Comparison of ENCODE assay signal across 8 cellular contexts in the genomic region with DNA sequence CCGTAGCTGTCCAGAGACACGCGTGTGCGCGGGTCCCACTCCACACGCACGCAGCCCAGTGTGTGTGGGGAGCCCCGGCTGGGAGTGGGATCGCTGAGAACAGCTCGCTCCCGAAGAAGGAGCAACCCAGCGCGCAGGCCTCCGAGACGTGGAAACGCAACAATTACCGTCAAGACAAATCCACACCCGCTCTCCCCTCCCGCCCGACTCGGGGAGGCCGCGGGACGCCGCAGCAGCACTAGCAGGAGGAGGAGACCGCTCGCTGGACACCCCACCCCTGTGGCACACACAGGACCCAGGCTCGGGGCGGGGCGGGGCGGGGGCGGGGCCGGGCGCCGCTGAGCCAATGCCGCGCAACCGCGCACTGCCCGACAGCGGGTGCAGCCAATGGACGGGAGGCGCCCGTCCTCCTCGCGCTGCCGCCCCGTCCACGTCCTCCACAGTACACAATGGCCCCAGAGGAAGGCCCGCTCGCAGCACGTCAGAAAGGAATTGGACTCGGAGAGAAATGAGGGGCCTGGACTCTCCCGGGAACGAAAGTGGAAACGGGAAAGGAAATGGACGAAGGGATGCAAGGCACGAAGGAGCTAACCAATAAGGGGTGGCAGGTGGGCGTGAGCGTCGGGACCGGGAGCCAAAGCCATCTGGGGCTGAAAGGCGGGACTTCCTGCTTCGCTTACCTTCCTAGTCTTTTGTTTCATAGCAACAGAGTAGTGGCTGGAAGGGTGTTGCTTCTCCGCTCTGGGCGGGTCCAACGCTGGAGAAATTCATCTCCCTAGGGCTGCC. TPM values are rescaled to one million over a fixed set of nuclear protein-coding genes. Genes with fewer than 3 reads are reported as not detected.
DNase-seq lines count a peak whose midpoint lies in the region; TF ChIP-seq lines count a peak whose summit lies in the region.

A gene (minus strand): TSS at position 268 of the 786 bp plus-strand sequence. CDS start 1,435 bp downstream, outside the sequence.

- H4K20me1 ChIP-seq in GM23248 (ENCODE audit: insufficient read depth): 0 out of 2 replicates have a peak, but pooled peaks cover 3% of the 10 kb centered on the region

- peaks cover 41% of the 10 kb centered on the region for H3K36me3 Mint-ChIP-seq in activated T-helper 1 cell treated with anti-CD3 and anti-CD28 coated beads, Interleukin-12 subunit alpha, Interleukin-12 subunit beta, Interleukin-2, Interleukin-4 antibody, amounts not matched to agents 30 ng/mL and 10 ng/mL and 1 ng/mL, durations not matched to agents 14 hours and 24 hours and 36 hours (ENCODE audit: low read depth)

- H3K9ac ChIP-seq in GM23248: peak within 1 kb of the TSS; percentile 96

- H3K27ac ChIP-seq in GM23248 (peak within 1 kb of the TSS; percentile 95), esophagus squamous epithelium (peak within 1 kb of the TSS; percentile 90 to 98 (median 97))

- peaks cover 42% of the 10 kb centered on the region for H3F3A ChIP-seq in GM23248 (ENCODE audit: insufficient read depth)

- peak within 1 kb of the TSS; percentile 99 for H3K4me2 ChIP-seq in GM23248 (ENCODE audit: unreplicated experiment)

- H3K36me3 ChIP-seq in GM23248 (ENCODE audit: low read depth): peaks cover 23% of the 10 kb centered on the region; the same call in 1 of the 2 replicates
- no peaks in the 10 kb centered on the region for H3K36me3 ChIP-seq in esophagus squamous epithelium

- H3K27me3 ChIP-seq in GM23248 (replicated peaks; ENCODE audit: insufficient read depth): no peaks in the 10 kb centered on the region
- no peaks in the 10 kb centered on the region for H3K27me3 ChIP-seq in esophagus squamous epithelium

- no peaks in the 10 kb centered on the region for H3K9me3 Mint-ChIP-seq in activated T-helper 1 cell treated with anti-CD3 and anti-CD28 coated beads, Interleukin-12 subunit alpha, Interleukin-12 subunit beta, Interleukin-2, Interleukin-4 antibody, amounts not matched to agents 30 ng/mL and 10 ng/mL and 1 ng/mL, durations not matched to agents 14 hours and 24 hours and 36 hours

- DNase-seq in DMS79 treated with DMSO at 0.1 percent for 48 hours (lab: John Stamatoyannopoulos, UW) (peak; percentile 98), GM23248 (peak; percentile 99), Kasumi-1 (lab: John Stamatoyannopoulos, UW) (peak; percentile 94 to 95), RPMI7951 (ENCODE audit: low read depth) (peak; percentile 98), esophagus squamous epithelium (lab: John Stamatoyannopoulos, UW) (peak; percentile 66), myocyte (ENCODE audit: low read depth) (peak; percentile 98)
- peak; percentile 80 for DNase-seq in activated T-helper 1 cell treated with anti-CD3 and anti-CD28 coated beads, Interleukin-12 subunit alpha, Interleukin-12 subunit beta, Interleukin-2, Interleukin-4 antibody, amounts not matched to agents 30 ng/mL and 10 ng/mL and 1 ng/mL, durations not matched to agents 14 hours and 24 hours and 36 hours (ENCODE audit: low spot score)
- DNase-seq in stimulated activated CD8-positive, alpha-beta memory T cell treated with anti-CD3 and anti-CD28 coated beads, Interleukin-7, amount 100 ng/mL, for 48 hours (ENCODE audit: extremely low read depth in 1 of 2, low read depth in 1 of 2): peak; percentile 76 to 79

- H3K4me1 ChIP-seq in GM23248 (ENCODE audit: insufficient read depth): peaks cover 35% of the 10 kb centered on the region
- peaks cover 3 to 47% (median 5%) of the 10 kb centered on the region in 3 donors for H3K4me1 ChIP-seq in esophagus squamous epithelium

- in situ Hi-C loops in GM23248 (cut with MboI): no loop called here

- H3K4me3 Mint-ChIP-seq in activated T-helper 1 cell treated with anti-CD3 and anti-CD28 coated beads, Interleukin-12 subunit alpha, Interleukin-12 subunit beta, Interleukin-2, Interleukin-4 antibody, amounts not matched to agents 30 ng/mL and 10 ng/mL and 1 ng/mL, durations not matched to agents 14 hours and 24 hours and 36 hours: peak within 1 kb of the TSS; percentile 100

- no peaks in the 10 kb centered on the region for H3K27me3 Mint-ChIP-seq in activated T-helper 1 cell treated with anti-CD3 and anti-CD28 coated beads, Interleukin-12 subunit alpha, Interleukin-12 subunit beta, Interleukin-2, Interleukin-4 antibody, amounts not matched to agents 30 ng/mL and 10 ng/mL and 1 ng/mL, durations not matched to agents 14 hours and 24 hours and 36 hours (ENCODE audit: insufficient read depth)

- H2AFZ ChIP-seq in GM23248: peak within 1 kb of the TSS; percentile 83

- H3K4me3 ChIP-seq in GM23248 (peak within 1 kb of the TSS; percentile 90), esophagus squamous epithelium (peak within 1 kb of the TSS; percentile 71 to 93 (median 90))

- H3K9me3 ChIP-seq in GM23248 (ENCODE audit: low read depth) (no peaks in the 10 kb centered on the region), esophagus squamous epithelium (no peaks in the 10 kb centered on the region)

- TF ChIP-seq POLR2A in esophagus squamous epithelium (IDR thresholded peaks at IDR 0.05): peak in 3 of 4 donors; percentile 39 to 91 (median 89)

- H3K79me2 ChIP-seq in GM23248 (ENCODE audit: insufficient read depth): peaks cover 63% of the 10 kb centered on the region

- TF ChIP-seq CTCF in esophagus squamous epithelium (IDR thresholded peaks at IDR 0.05): no peak

- H3K27ac Mint-ChIP-seq in activated T-helper 1 cell treated with anti-CD3 and anti-CD28 coated beads, Interleukin-12 subunit alpha, Interleukin-12 subunit beta, Interleukin-2, Interleukin-4 antibody, amounts not matched to agents 30 ng/mL and 10 ng/mL and 1 ng/mL, durations not matched to agents 14 hours and 24 hours and 36 hours: peak within 1 kb of the TSS; percentile 99

- no peaks in the 10 kb centered on the region for H3K9me2 ChIP-seq in GM23248 (ENCODE audit: insufficient read depth)

- intact Hi-C loops in activated T-helper 1 cell treated with anti-CD3 and anti-CD28 coated beads, Interleukin-12 subunit alpha, Interleukin-12 subunit beta, Interleukin-2, Interleukin-4 antibody, amounts not matched to agents 30 ng/mL and 10 ng/mL and 1 ng/mL, durations not matched to agents 14 hours and 24 hours and 36 hours (cut with micrococcal nuclease): loop anchor here (1.0 to 10.0 kb wide), 9 partner anchors 8 to 1196 kb away; no protein-coding TSS in a partner anchor
- intact Hi-C loops in esophagus squamous epithelium (cut with DNase I): no loop called here

- peaks cover 48% of the 10 kb centered on the region for H3K4me1 Mint-ChIP-seq in activated T-helper 1 cell treated with anti-CD3 and anti-CD28 coated beads, Interleukin-12 subunit alpha, Interleukin-12 subunit beta, Interleukin-2, Interleukin-4 antibody, amounts not matched to agents 30 ng/mL and 10 ng/mL and 1 ng/mL, durations not matched to agents 14 hours and 24 hours and 36 hours (ENCODE audit: low read depth)

- WGBS in GM23248 (ENCODE audit: low coverage in 1 of 2, low lambda C conversion rate in 2 of 2, missing lambda C conversion rate in 2 of 2), 2 experiments: 1% methylated on average over 39 to 46 of the region's 67 CpGs
- 0% methylated on average over 6 to 15 of the region's 67 CpGs for WGBS in esophagus squamous epithelium, 2 donors

RNA-seq across cellular contexts. Expression of the gene that starts here (rescaled TPM):
- 36.6 and 60.7 TPM in 2 replicates for total RNA-seq in GM23248 (2014; rRNA removed; shearing (Covaris generic))
- polyA plus RNA-seq in GM23248 (2016; fragmentation: Nextera tagmentation; extraction: Ambion mirVana): 36.4 and 41.9 TPM in 2 replicates
- 3.8 and 6.0 TPM in 2 replicates for total RNA-seq in RPMI7951 (2014; rRNA removed; shearing (Covaris generic))
- 213 and 235 TPM in 2 replicates for total RNA-seq in activated T-helper 1 cell treated with anti-CD3 and anti-CD28 coated beads, Interleukin-12 subunit alpha, Interleukin-12 subunit beta, Interleukin-2, Interleukin-4 antibody, amounts not matched to agents 30 ng/mL and 10 ng/mL and 1 ng/mL, durations not matched to agents 14 hours and 24 hours and 36 hours
- total RNA-seq in esophagus squamous epithelium (10 to 100 TPM in 3 of 4 donors, 1 to 10 TPM in 1; 6.7 to 29.4 (median 19.6) TPM), myocyte (36.0 and 54.6 TPM in 2 replicates)
- polyA plus RNA-seq in myocyte (2012): 14.1 TPM

Comparison
In these comparisons a context has a peak if more than half of its experiments do, and no peak if none do; other contexts are left out.
1. Peak in every context shown above with its lines: DNase-seq, H3K4me3 ChIP-seq and H3K27ac ChIP-seq.